8 cellular contexts compared by ENCODE assay signal in genomic region chr18:49728542-49728941, GRCh38.
DNase-seq lines count a peak whose midpoint lies in the region; ATAC-seq and TF ChIP-seq lines count a peak whose summit lies in the region.

No MANE protein-coding gene starts in this region.

- TF ChIP-seq CTCF in heart left ventricle (IDR thresholded peaks at IDR 0.05): peak; percentile 18 to 64 (median 46)

- no peak for ATAC-seq in heart left ventricle
- ATAC-seq in stimulated activated effector memory CD8-positive, alpha-beta T cell treated with anti-CD3 and anti-CD28 coated beads, Interleukin-12 subunit alpha, Interleukin-12 subunit beta, amount 100 ng/mL, for 72 hours: peak; percentile 35
- no peak for ATAC-seq in HG03565 (IDR thresholded peaks at IDR 0.05; ENCODE audit: unreplicated experiment)
- no peak for ATAC-seq in HG03135 (IDR thresholded peaks at IDR 0.05; ENCODE audit: unreplicated experiment)

- H3K4me3 ChIP-seq in heart left ventricle: no peak overlapping the region

- no peaks in the 10 kb centered on the region for H3K9me3 ChIP-seq in heart left ventricle

- peaks cover 7% of the 10 kb centered on the region for H3K4me1 Mint-ChIP-seq in stimulated activated effector memory CD8-positive, alpha-beta T cell treated with anti-CD3 and anti-CD28 coated beads, Interleukin-12 subunit alpha, Interleukin-12 subunit beta, amount 100 ng/mL, for 72 hours

- no peaks in the 10 kb centered on the region for H3K9me3 Mint-ChIP-seq in stimulated activated effector memory CD8-positive, alpha-beta T cell treated with anti-CD3 and anti-CD28 coated beads, Interleukin-12 subunit alpha, Interleukin-12 subunit beta, amount 100 ng/mL, for 72 hours

- H3K36me3 ChIP-seq in heart left ventricle: no peaks in the 10 kb centered on the region

- H3K4me1 ChIP-seq in heart left ventricle: peaks cover 0 to 42% (median 6%) of the 10 kb centered on the region in 12 donors

- no peak overlapping the region for H3K4me3 Mint-ChIP-seq in stimulated activated effector memory CD8-positive, alpha-beta T cell treated with anti-CD3 and anti-CD28 coated beads, Interleukin-12 subunit alpha, Interleukin-12 subunit beta, amount 100 ng/mL, for 72 hours

- no peak for TF ChIP-seq POLR2A in heart left ventricle (IDR thresholded peaks at IDR 0.05)

- H3K27me3 ChIP-seq in heart left ventricle: no peaks in the 10 kb centered on the region

- no peak overlapping the region for H3K27ac ChIP-seq in heart left ventricle

- no peak overlapping the region for H3K27ac Mint-ChIP-seq in stimulated activated effector memory CD8-positive, alpha-beta T cell treated with anti-CD3 and anti-CD28 coated beads, Interleukin-12 subunit alpha, Interleukin-12 subunit beta, amount 100 ng/mL, for 72 hours

- H3K36me3 Mint-ChIP-seq in stimulated activated effector memory CD8-positive, alpha-beta T cell treated with anti-CD3 and anti-CD28 coated beads, Interleukin-12 subunit alpha, Interleukin-12 subunit beta, amount 100 ng/mL, for 72 hours: no peaks in the 10 kb centered on the region

- intact Hi-C loops in heart left ventricle (cut with DNase I): loop anchor here in 1 of 10 donors (10.0 kb wide), 1 partner anchor 164 kb away; the partner anchor contains the start of gene LIPG
- intact Hi-C loops in cardiac septum (cut with DNase I): loop anchor here (5.0 to 10.0 kb wide), 2 partner anchors 36 to 64 kb away; no protein-coding TSS in a partner anchor

- 49 to 65% (median 61%) methylated on average over 3 to 4 of the region's 4 CpGs for WGBS in heart left ventricle, 4 donors

- DNase-seq in heart left ventricle: peak in 2 of 5 donors; percentile 32 to 68
- DNase-seq in cardiac septum (ENCODE audit: low spot score): no peak
- peak; percentile 16 for DNase-seq in NCI-H1105 treated with DMSO at 0.1 percent for 48 hours (lab: John Stamatoyannopoulos, UW)
- peak; percentile 72 to 73 for DNase-seq in activated T-cell treated with anti-CD3 and anti-CD28 coated beads, Interleukin-2, amount 50 U/mL, for 48 hours
- peak; percentile 74 for DNase-seq in iPS-NIHi11 (ENCODE audit: low spot score)
- DNase-seq in stimulated activated effector memory CD8-positive, alpha-beta T cell treated with anti-CD3 and anti-CD28 coated beads, Interleukin-12 subunit alpha, Interleukin-12 subunit beta, amount 100 ng/mL, for 72 hours (ENCODE audit: low spot score in 2 of 2): peak; percentile 31 to 76
